ENCODE assay signal across 9 cellular contexts in genomic region chr2:105072039-105072438, GRCh38. TPM values are rescaled to one million over a fixed set of nuclear protein-coding genes. Genes with fewer than 3 reads are reported as not detected.
DNase-seq lines count a peak whose midpoint lies in the region; ATAC-seq lines count a peak whose summit lies in the region.
"Had no signal": no experiment of that assay in that cellular context is flagged by ENCODE, and none has a peak within 500 bp of the region (broad histone marks: within the 10 kb centered on the region; RNA-seq: fewer than 3 reads in every experiment).

No MANE protein-coding gene starts in this region.

- DNase-seq in iris pigment epithelial cell (ENCODE audit: low read depth) (peak; percentile 9), NCI-H526 (lab: John Stamatoyannopoulos, UW) (no peak), NCI-H187 treated with DMSO at 0.1 percent for 48 hours (lab: John Stamatoyannopoulos, UW) (no peak), mucosa of gallbladder (ENCODE audit: low spot score) (no peak)
- DNase-seq: NCI-H2107, pancreas had no signal

- peak; percentile 85 for ATAC-seq in GM18870 (IDR thresholded peaks at IDR 0.05; ENCODE audit: unreplicated experiment)
- peak; percentile 77 for ATAC-seq in GM21526 (IDR thresholded peaks at IDR 0.05; ENCODE audit: low FRiP score, unreplicated experiment)
- ATAC-seq in HG03280 (IDR thresholded peaks at IDR 0.05; ENCODE audit: unreplicated experiment): peak; percentile 95
- ATAC-seq: pancreas had no signal

RNA-seq across cellular contexts. Expression of gene MRPS9, which starts 34.2 kb away (rescaled TPM):
- total RNA-seq in mucosa of gallbladder: 19.0 TPM
